Comparison of ENCODE assay signal across 21 cellular contexts in the genomic region with DNA sequence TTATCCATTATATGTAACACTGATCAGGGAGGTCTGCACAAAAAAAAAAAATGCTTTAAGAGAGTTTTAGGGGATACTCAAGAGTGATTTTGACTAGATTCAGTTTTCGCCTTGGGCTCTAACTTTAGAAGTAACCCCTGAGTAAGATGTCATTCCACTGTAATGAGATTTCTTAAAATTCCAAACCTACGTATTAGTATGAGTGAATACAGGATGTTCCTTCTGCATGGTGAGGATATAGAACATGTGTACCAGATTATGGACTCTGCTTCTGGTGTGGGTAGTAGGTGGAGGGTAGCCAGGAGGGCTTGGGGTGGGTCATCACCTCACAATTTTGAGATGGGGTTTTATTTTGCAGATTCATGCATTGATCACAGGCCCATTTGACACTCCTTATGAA. TPM values are rescaled to one million over a fixed set of nuclear protein-coding genes. Genes with fewer than 3 reads are reported as not detected.
DNase-seq lines count a peak whose midpoint lies in the region; FAIRE-seq and TF ChIP-seq lines count a peak whose summit lies in the region.
"Had no signal": no experiment of that assay in that cellular context is flagged by ENCODE, and none has a peak within 500 bp of the region (broad histone marks: within the 10 kb centered on the region; RNA-seq: fewer than 3 reads in every experiment).

No MANE protein-coding gene starts in this region.

- POLR2A ChIA-PET in activated CD4-positive, alpha-beta memory T cell treated with anti-CD3 and anti-CD28 coated beads for 36 hours (lab: Charles Lee), result no interaction called here
- POLR2A ChIA-PET in activated CD4-positive, alpha-beta memory T cell treated with anti-CD3 and anti-CD28 coated beads, Interleukin-2, amount 10 ng/mL, durations not matched to agents 7 days and 5 days (lab: Charles Lee), result no interaction called here

- no peak for FAIRE-seq in GM12891 (lab: Jason Lieb, UNC)

- DNase-seq in activated CD4-positive, alpha-beta memory T cell treated with anti-CD3 and anti-CD28 coated beads for 36 hours, result no peak
- no peak for DNase-seq in activated CD4-positive, alpha-beta memory T cell treated with anti-CD3 and anti-CD28 coated beads, Interleukin-2, amount 10 ng/mL, durations not matched to agents 7 days and 5 days
- DNase-seq in GM12891 (ENCODE audit: insufficient read length, low spot score) (no peak), mammary epithelial cell (no peak), GM20000 (ENCODE audit: low spot score) (no peak), NCI-H69 (lab: John Stamatoyannopoulos, UW) (no peak), NCI-H2107 (lab: John Stamatoyannopoulos, UW) (no peak)
- DNase-seq: activated CD4-positive, CD25-positive, alpha-beta regulatory T cell; amniotic stem cell; COR-L47; effector memory CD4-positive, alpha-beta T cell; heart left ventricle; naive thymus-derived CD8-positive, alpha-beta T cell; NCI-H1436; stimulated activated CD4-positive, alpha-beta T cell treated with anti-CD3 and anti-CD28 coated beads, Interleukin-12 subunit alpha, Interleukin-12 subunit beta, amount 100 ng/mL, for 4 hours; stimulated activated naive CD4-positive, alpha-beta T cell treated with Interleukin-2 at 50 U/mL for 16 hours; T-cell had no signal

- CTCF ChIA-PET in activated CD4-positive, alpha-beta memory T cell treated with anti-CD3 and anti-CD28 coated beads for 36 hours (lab: Charles Lee), result no interaction called here
- CTCF ChIA-PET in activated CD4-positive, alpha-beta memory T cell treated with anti-CD3 and anti-CD28 coated beads, Interleukin-2, amount 10 ng/mL, durations not matched to agents 7 days and 5 days (lab: Charles Lee), result no interaction called here
- CTCF ChIA-PET in mammary epithelial cell (lab: Charles Lee; ENCODE audit: low non-redundant PET), result no interaction called here

- H4K20me1 ChIP-seq in mammary epithelial cell (ENCODE audit: insufficient read depth, low read length), result peaks cover 4% of the 10 kb centered on the region

- no TSS peak for BruUV-seq in mammary epithelial cell (replicated peaks; lab: Mats Ljungman, UMichigan)

- H2AFZ ChIP-seq in mammary epithelial cell (ENCODE audit: low read depth, low read length), result no peak overlapping the region

- no peaks in the 10 kb centered on the region for H3K27me3 ChIP-seq in mammary epithelial cell (ENCODE audit: insufficient read depth, low read length)
- H3K27me3 ChIP-seq in skeletal muscle satellite cell (ENCODE audit: control insufficient read depth, insufficient read depth, low read length), result no peaks in the 10 kb centered on the region
- H3K27me3 ChIP-seq: heart left ventricle had no signal

- no peak overlapping the region for H3K4me2 ChIP-seq in mammary epithelial cell (ENCODE audit: insufficient read depth, low read depth, low read length)
- peak overlapping the region; percentile 87 for H3K4me2 ChIP-seq in skeletal muscle satellite cell (ENCODE audit: low read length)

- no peak overlapping the region for H3K9ac ChIP-seq in mammary epithelial cell (ENCODE audit: insufficient read depth, low read length)
- no peak overlapping the region for H3K9ac ChIP-seq in skeletal muscle satellite cell (ENCODE audit: low read depth, low read length)

- peak overlapping the region; percentile 0 for H3K27ac ChIP-seq in mammary epithelial cell (ENCODE audit: insufficient read depth, low read depth, low read length)
- H3K27ac ChIP-seq: heart left ventricle had no signal

- H3K4me3 ChIP-seq in mammary epithelial cell (replicated peaks in 1 of 3; ENCODE audit: insufficient read depth in 1 of 3, low read depth in 2 of 3, low read length in 3 of 3) (no peak overlapping the region), skeletal muscle satellite cell (ENCODE audit: low read length) (no peak overlapping the region)
- H3K4me3 ChIP-seq: heart left ventricle had no signal

- intact Hi-C loops in activated CD4-positive, alpha-beta memory T cell treated with anti-CD3 and anti-CD28 coated beads for 36 hours (cut with micrococcal nuclease), result no loop called here
- intact Hi-C loops in mammary epithelial cell (cut with micrococcal nuclease), result no loop called here

- H3K9me3 ChIP-seq in mammary epithelial cell (replicated peaks; ENCODE audit: insufficient read depth, low read length) (no peaks in the 10 kb centered on the region), skeletal muscle satellite cell (replicated peaks; ENCODE audit: low read length) (no peaks in the 10 kb centered on the region)
- H3K9me3 ChIP-seq: heart left ventricle had no signal

- no peaks in the 10 kb centered on the region for H3K27me3 Mint-ChIP-seq in activated CD4-positive, alpha-beta memory T cell treated with anti-CD3 and anti-CD28 coated beads for 36 hours
- H3K27me3 Mint-ChIP-seq in activated CD4-positive, alpha-beta memory T cell treated with anti-CD3 and anti-CD28 coated beads, Interleukin-2, amount 10 ng/mL, durations not matched to agents 7 days and 5 days, result no peaks in the 10 kb centered on the region
- H3K27me3 Mint-ChIP-seq: central memory CD8-positive, alpha-beta T cell; naive thymus-derived CD8-positive, alpha-beta T cell; T-cell had no signal

- peaks cover 41% of the 10 kb centered on the region for H3K4me1 ChIP-seq in mammary epithelial cell (ENCODE audit: insufficient read depth, low read length)
- peaks cover 50% of the 10 kb centered on the region for H3K4me1 ChIP-seq in skeletal muscle satellite cell (ENCODE audit: control insufficient read depth, insufficient read depth, low read length)

- in situ Hi-C loops in mammary epithelial cell (cut with MboI; ENCODE audit: low sequenced_read_pairs in 2 of 2), result no loop called here

- H3K36me3 ChIP-seq in mammary epithelial cell (ENCODE audit: insufficient read depth, low read length), result peaks cover 22% of the 10 kb centered on the region
- peaks cover 60% of the 10 kb centered on the region for H3K36me3 ChIP-seq in skeletal muscle satellite cell (ENCODE audit: insufficient read depth, low read length)

- peaks cover 60% of the 10 kb centered on the region for H3K36me3 Mint-ChIP-seq in activated CD4-positive, alpha-beta memory T cell treated with anti-CD3 and anti-CD28 coated beads for 36 hours
- H3K36me3 Mint-ChIP-seq in activated CD4-positive, alpha-beta memory T cell treated with anti-CD3 and anti-CD28 coated beads, Interleukin-2, amount 10 ng/mL, durations not matched to agents 7 days and 5 days (ENCODE audit: low read depth), result peaks cover 65% of the 10 kb centered on the region

- WGBS in mammary epithelial cell (ENCODE audit: low coverage, missing lambda C conversion rate), result 90% methylated on average over 2 of the region's 2 CpGs

- peak overlapping the region; percentile 95 for H3K27ac Mint-ChIP-seq in activated CD4-positive, alpha-beta memory T cell treated with anti-CD3 and anti-CD28 coated beads for 36 hours
- H3K27ac Mint-ChIP-seq in activated CD4-positive, alpha-beta memory T cell treated with anti-CD3 and anti-CD28 coated beads, Interleukin-2, amount 10 ng/mL, durations not matched to agents 7 days and 5 days, result no peak overlapping the region

- no peak overlapping the region for H3K4me3 Mint-ChIP-seq in activated CD4-positive, alpha-beta memory T cell treated with anti-CD3 and anti-CD28 coated beads for 36 hours
- H3K4me3 Mint-ChIP-seq in activated CD4-positive, alpha-beta memory T cell treated with anti-CD3 and anti-CD28 coated beads, Interleukin-2, amount 10 ng/mL, durations not matched to agents 7 days and 5 days, result no peak overlapping the region
- H3K4me3 Mint-ChIP-seq: central memory CD8-positive, alpha-beta T cell had no signal

- H3K4me1 Mint-ChIP-seq in activated CD4-positive, alpha-beta memory T cell treated with anti-CD3 and anti-CD28 coated beads for 36 hours (ENCODE audit: low read depth), result peaks cover 77% of the 10 kb centered on the region
- peaks cover 76% of the 10 kb centered on the region for H3K4me1 Mint-ChIP-seq in activated CD4-positive, alpha-beta memory T cell treated with anti-CD3 and anti-CD28 coated beads, Interleukin-2, amount 10 ng/mL, durations not matched to agents 7 days and 5 days

- no peak for TF ChIP-seq POLR2A in GM12891 (IDR thresholded peaks at IDR 0.05; ENCODE audit: low read depth, low read length)

- no peaks in the 10 kb centered on the region for H3K9me3 Mint-ChIP-seq in activated CD4-positive, alpha-beta memory T cell treated with anti-CD3 and anti-CD28 coated beads for 36 hours
- H3K9me3 Mint-ChIP-seq in activated CD4-positive, alpha-beta memory T cell treated with anti-CD3 and anti-CD28 coated beads, Interleukin-2, amount 10 ng/mL, durations not matched to agents 7 days and 5 days, result no peaks in the 10 kb centered on the region
- H3K9me3 Mint-ChIP-seq: central memory CD8-positive, alpha-beta T cell; naive thymus-derived CD8-positive, alpha-beta T cell; T-cell had no signal

- dilution Hi-C loops in mammary epithelial cell (cut with HindIII; ENCODE audit: low sequenced_read_pairs), result no loop called here

- peaks cover 87% of the 10 kb centered on the region for H3K79me2 ChIP-seq in mammary epithelial cell (ENCODE audit: insufficient read depth, low read length)

- TF ChIP-seq CTCF in mammary epithelial cell (conservative IDR thresholded peaks at IDR 0.05 in 1 of 2, IDR thresholded peaks at IDR 0.05 in 1 of 2; ENCODE audit: extremely low read depth in 1 of 2, insufficient read depth in 1 of 2, low read depth in 1 of 2, low read length in 2 of 2), result no peak
- TF ChIP-seq CTCF in GM20000 (IDR thresholded peaks at IDR 0.05; ENCODE audit: extremely low read depth, missing control alignments), result no peak

RNA-seq across cellular contexts. Expression of a gene that starts 4.3 kb away (rescaled TPM):
- 100 to 1,000 TPM; 102 to 109 TPM for total RNA-seq in activated CD4-positive, alpha-beta memory T cell treated with anti-CD3 and anti-CD28 coated beads for 36 hours
- 10 to 100 TPM; 83.3 to 85.1 TPM for total RNA-seq in activated CD4-positive, alpha-beta memory T cell treated with anti-CD3 and anti-CD28 coated beads, Interleukin-2, amount 10 ng/mL, durations not matched to agents 7 days and 5 days
- 60.4 TPM for polyA plus RNA-seq in GM12891 (2012; ENCODE audit: low read depth, missing spikeins)
- total RNA-seq in mammary epithelial cell, result 100 to 1,000 TPM; 104 to 132 TPM
- 115 TPM for polyA plus RNA-seq in mammary epithelial cell
- polyA minus RNA-seq in mammary epithelial cell, result 220 TPM
- 64.9 and 85.6 TPM in 2 replicates for total RNA-seq in skeletal muscle satellite cell (2012; rRNA removed)

RNA-seq across cellular contexts. Expression of a gene that starts 19.9 kb away (rescaled TPM):
- 100 to 1,000 TPM; 119 to 129 TPM for total RNA-seq in activated CD4-positive, alpha-beta memory T cell treated with anti-CD3 and anti-CD28 coated beads for 36 hours
- 10 to 100 TPM; 55.6 to 61.2 TPM for total RNA-seq in activated CD4-positive, alpha-beta memory T cell treated with anti-CD3 and anti-CD28 coated beads, Interleukin-2, amount 10 ng/mL, durations not matched to agents 7 days and 5 days
- 307 TPM for polyA plus RNA-seq in GM12891 (2012; ENCODE audit: low read depth, missing spikeins)
- 10 to 100 TPM; 58.5 to 79.1 TPM for total RNA-seq in mammary epithelial cell
- 613 TPM for polyA plus RNA-seq in mammary epithelial cell
- polyA minus RNA-seq in mammary epithelial cell, result 217 TPM
- total RNA-seq in skeletal muscle satellite cell (2012; rRNA removed), result 118 and 119 TPM in 2 replicates

RNA-seq across cellular contexts. Expression of a gene that starts 32.2 kb away (rescaled TPM):
- 100 to 1,000 TPM in 1 of 2 experiments, 10 to 100 TPM in 1; 93.5 to 105 TPM for total RNA-seq in activated CD4-positive, alpha-beta memory T cell treated with anti-CD3 and anti-CD28 coated beads for 36 hours
- 10 to 100 TPM; 94.9 to 97.9 TPM for total RNA-seq in activated CD4-positive, alpha-beta memory T cell treated with anti-CD3 and anti-CD28 coated beads, Interleukin-2, amount 10 ng/mL, durations not matched to agents 7 days and 5 days
- polyA plus RNA-seq in GM12891 (2012; ENCODE audit: low read depth, missing spikeins), result 87.0 TPM
- 10 to 100 TPM; 50.5 to 89.6 TPM for total RNA-seq in mammary epithelial cell
- polyA plus RNA-seq in mammary epithelial cell, result 112 TPM
- 157 TPM for polyA minus RNA-seq in mammary epithelial cell
- 83.1 and 103 TPM in 2 replicates for total RNA-seq in skeletal muscle satellite cell (2012; rRNA removed)

RNA-seq across cellular contexts. Expression of a gene that starts 55.9 kb away (rescaled TPM):
- total RNA-seq in activated CD4-positive, alpha-beta memory T cell treated with anti-CD3 and anti-CD28 coated beads for 36 hours, result not detected
- not detected for total RNA-seq in activated CD4-positive, alpha-beta memory T cell treated with anti-CD3 and anti-CD28 coated beads, Interleukin-2, amount 10 ng/mL, durations not matched to agents 7 days and 5 days
- not detected for polyA plus RNA-seq in GM12891 (2012; ENCODE audit: low read depth, missing spikeins)
- total RNA-seq in mammary epithelial cell, result not detected
- not detected for polyA plus RNA-seq in mammary epithelial cell
- not detected for polyA minus RNA-seq in mammary epithelial cell
- not detected in 2 replicates for total RNA-seq in skeletal muscle satellite cell (2012; rRNA removed)
- total RNA-seq: heart left ventricle; naive thymus-derived CD8-positive, alpha-beta T cell; RPMI7951; T-cell; ureter had no signal
- polyA plus RNA-seq: heart left ventricle; naive thymus-derived CD8-positive, alpha-beta T cell had no signal
